10 cellular contexts compared by ENCODE assay signal in the genomic region with DNA sequence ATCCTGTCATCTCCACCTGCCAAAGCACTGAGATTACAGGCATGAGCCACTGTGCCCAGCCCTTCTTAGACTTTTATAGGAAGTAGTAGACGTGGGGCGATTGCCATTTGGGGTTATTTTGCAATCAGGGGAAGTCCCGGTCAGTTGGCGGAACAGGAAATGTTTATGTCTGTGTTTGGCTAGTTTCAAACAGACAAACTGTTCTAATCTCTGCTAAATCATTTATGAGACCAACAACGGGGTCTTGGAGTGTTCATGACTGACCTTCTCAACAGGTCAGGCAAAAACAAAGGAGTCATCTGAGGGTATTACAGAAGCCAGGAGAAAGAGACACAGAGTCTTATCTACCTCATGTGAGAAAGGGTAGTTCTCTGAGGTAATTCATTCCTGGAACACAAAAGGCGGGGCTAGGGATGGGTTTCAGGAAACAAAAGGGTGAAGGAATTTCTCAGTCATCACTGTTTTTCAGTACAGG. TPM values are rescaled to one million over a fixed set of nuclear protein-coding genes. Genes with fewer than 3 reads are reported as not detected.
DNase-seq lines count a peak whose midpoint lies in the region; ATAC-seq and TF ChIP-seq lines count a peak whose summit lies in the region.
"Had no signal": no experiment of that assay in that cellular context is flagged by ENCODE, and none has a peak within 500 bp of the region (broad histone marks: within the 10 kb centered on the region; RNA-seq: fewer than 3 reads in every experiment).

No MANE protein-coding gene starts in this region.

- peak; percentile 49 for DNase-seq in GM10266 (ENCODE audit: extremely low spot score)
- peak; percentile 41 to 66 for DNase-seq in left lung
- DNase-seq in DMS114 treated with DMSO at 0.1 percent for 48 hours (lab: John Stamatoyannopoulos, UW; ENCODE audit: unreplicated experiment): no peak
- DNase-seq in activated effector memory CD4-positive, alpha-beta T cell treated with anti-CD3 and anti-CD28 coated beads, Interleukin-2, amount 50 U/mL, for 16 hours: no peak
- no peak for DNase-seq in effector memory CD4-positive, alpha-beta T cell

- intact Hi-C loops in left lung (cut with DNase I): no loop called here

- peak overlapping the region; percentile 47 to 92 for H3K27ac ChIP-seq in left lung
- H3K27ac ChIP-seq in effector memory CD4-positive, alpha-beta T cell (ENCODE audit: insufficient read depth, low read length, poor library complexity, severe bottlenecking): no peak overlapping the region

- ATAC-seq in GM21515 (IDR thresholded peaks at IDR 0.05; ENCODE audit: unreplicated experiment) (peak; percentile 90), HG03571 (IDR thresholded peaks at IDR 0.05; ENCODE audit: unreplicated experiment) (peak; percentile 96), left lung (peak; percentile 89)
- ATAC-seq: HCT116 had no signal

- peaks cover 8% of the 10 kb centered on the region for H3K36me3 Mint-ChIP-seq in activated naive CD8-positive, alpha-beta T cell
- H3K36me3 Mint-ChIP-seq: brain had no signal

- no peaks in the 10 kb centered on the region for H3K27me3 ChIP-seq in left lung
- no peaks in the 10 kb centered on the region for H3K27me3 ChIP-seq in effector memory CD4-positive, alpha-beta T cell (replicated peaks; ENCODE audit: control insufficient read depth, insufficient read depth, low read length, poor library complexity, severe bottlenecking)

- TF ChIP-seq CTCF in GM10266 (IDR thresholded peaks at IDR 0.05; ENCODE audit: control insufficient read depth, insufficient read depth, low read depth, missing control alignments): no peak
- TF ChIP-seq CTCF in left lung (IDR thresholded peaks at IDR 0.05): no peak

- H3K4me1 ChIP-seq in left lung: peaks cover 0 to 21% of the 10 kb centered on the region in 2 donors
- H3K4me1 ChIP-seq in effector memory CD4-positive, alpha-beta T cell (ENCODE audit: control insufficient read depth, insufficient read depth, low read length, poor library complexity, severe bottlenecking): no peaks in the 10 kb centered on the region

- H3K27ac Mint-ChIP-seq in activated naive CD8-positive, alpha-beta T cell: peak overlapping the region; percentile 76

- peak overlapping the region; percentile 14 for H3K4me3 Mint-ChIP-seq in activated naive CD8-positive, alpha-beta T cell
- H3K4me3 Mint-ChIP-seq: brain had no signal

- H3K9me3 ChIP-seq in left lung: no peaks in the 10 kb centered on the region
- no peaks in the 10 kb centered on the region for H3K9me3 ChIP-seq in effector memory CD4-positive, alpha-beta T cell (ENCODE audit: control insufficient read depth, low read length)

- H3K36me3 ChIP-seq in left lung: no peaks in the 10 kb centered on the region
- no peaks in the 10 kb centered on the region for H3K36me3 ChIP-seq in effector memory CD4-positive, alpha-beta T cell (ENCODE audit: control insufficient read depth, insufficient read depth, low read length)

- peaks cover 12% of the 10 kb centered on the region for H3K4me1 Mint-ChIP-seq in activated naive CD8-positive, alpha-beta T cell (ENCODE audit: low read depth)
- H3K4me1 Mint-ChIP-seq: brain had no signal

- H3K4me3 ChIP-seq in left lung: peak overlapping the region in 1 of 2 donors; percentile 11
- no peak overlapping the region for H3K4me3 ChIP-seq in effector memory CD4-positive, alpha-beta T cell (ENCODE audit: insufficient read depth, low read depth, low read length, poor library complexity, severe bottlenecking)

- H3K9me3 Mint-ChIP-seq in activated naive CD8-positive, alpha-beta T cell (ENCODE audit: low read depth): peaks cover 9% of the 10 kb centered on the region

- no peaks in the 10 kb centered on the region for H3K27me3 Mint-ChIP-seq in activated naive CD8-positive, alpha-beta T cell

RNA-seq across cellular contexts. Expression of a gene that starts 6.6 kb away (rescaled TPM):
- 10 to 100 TPM in 1 of 2 donors, 1 to 10 TPM in 1; 9.3 to 15.5 TPM for total RNA-seq in left lung

Comparison
In these comparisons a context has a peak if more than half of its experiments do, and no peak if none do; other contexts are left out.
1. DNase-seq: peak in GM10266 (single experiment) and left lung (2 of 2); none in DMS114 treated with DMSO at 0.1 percent for 48 hours (single experiment), activated effector memory CD4-positive, alpha-beta T cell treated with anti-CD3 and anti-CD28 coated beads, Interleukin-2, amount 50 U/mL, for 16 hours (single experiment) and effector memory CD4-positive, alpha-beta T cell (0 of 3).
2. Peak in every context shown above with its lines, with median percentiles within 50 percentile points of each other: ATAC-seq.